In the genomic region with DNA sequence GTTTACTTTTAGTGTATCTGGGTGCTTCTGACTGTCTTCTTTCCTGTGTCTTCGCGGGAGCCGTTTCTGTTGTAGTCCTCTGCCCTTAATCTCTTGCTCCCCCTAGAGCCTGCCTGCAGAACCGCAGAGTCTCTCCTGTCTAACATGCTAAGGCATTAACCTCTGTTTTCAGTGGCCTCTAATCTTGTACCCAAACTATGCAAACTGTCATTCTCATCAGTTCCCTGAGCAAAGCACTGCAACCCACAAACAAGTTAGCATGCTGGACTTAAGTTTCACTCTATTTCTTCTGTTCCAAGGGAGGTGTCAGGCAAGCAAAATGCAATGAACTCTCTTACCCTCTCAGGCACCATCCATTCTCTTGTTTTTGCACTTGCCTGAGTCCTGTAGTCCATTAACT, we compare ENCODE assay signal across 7 cellular contexts.
DNase-seq lines count a peak whose midpoint lies in the region; ATAC-seq, FAIRE-seq and TF ChIP-seq lines count a peak whose summit lies in the region.

No MANE protein-coding gene starts in this region.

- no peak overlapping the region for H3K27ac ChIP-seq in tibial nerve

- TF ChIP-seq EP300 in tibial nerve (IDR thresholded peaks at IDR 0.05): no peak

- no peaks in the 10 kb centered on the region for H3K27me3 Mint-ChIP-seq in activated T-cell treated with anti-CD3 and anti-CD28 coated beads, Interleukin-2, amount 50 U/mL, for 4 hours (ENCODE audit: low read depth)

- TF ChIP-seq CTCF in HFF-Myc (IDR thresholded peaks at IDR 0.05; ENCODE audit: low read depth, low read length, missing control alignments): peak; percentile 95
- peak in 3 of 5 experiments; percentile 4 to 8 (median 5) for TF ChIP-seq CTCF in tibial nerve (IDR thresholded peaks at IDR 0.05)

- TF ChIP-seq POLR2A in GM12892 (IDR thresholded peaks at IDR 0.05; ENCODE audit: low read depth, low read length): no peak
- TF ChIP-seq POLR2A in tibial nerve (IDR thresholded peaks at IDR 0.05): no peak

- no peaks in the 10 kb centered on the region for H3K27me3 ChIP-seq in tibial nerve

- H3K4me1 ChIP-seq in tibial nerve: no peaks in the 10 kb centered on the region

- H3K9me3 ChIP-seq in tibial nerve: peaks cover 0 to 28% (median 0%) of the 10 kb centered on the region in 4 donors

- WGBS in tibial nerve, 2 donors: 29 to 36% methylated on average over 4 of the region's 4 CpGs

- no peak overlapping the region for H3K4me3 Mint-ChIP-seq in activated T-cell treated with anti-CD3 and anti-CD28 coated beads, Interleukin-2, amount 50 U/mL, for 4 hours

- DNase-seq in GM12892 (ENCODE audit: insufficient read length): peak; percentile 2
- peak; percentile 20 for DNase-seq in HFF-Myc (ENCODE audit: extremely low read depth, low read depth)
- peak; percentile 44 to 50 for DNase-seq in NOMO-1 (lab: John Stamatoyannopoulos, UW; ENCODE audit: unreplicated experiment in 2 of 2)
- DNase-seq in tibial nerve (ENCODE audit: low spot score in 2 of 2): no peak
- DNase-seq in activated T-cell treated with anti-CD3 and anti-CD28 coated beads, Interleukin-2, amount 50 U/mL, for 4 hours: no peak

- H3K36me3 ChIP-seq in tibial nerve: no peaks in the 10 kb centered on the region

- H3K9me3 Mint-ChIP-seq in activated T-cell treated with anti-CD3 and anti-CD28 coated beads, Interleukin-2, amount 50 U/mL, for 4 hours: peaks cover 30% of the 10 kb centered on the region

- ATAC-seq in esophagus mucosa (peak; percentile 67), HG02973 (IDR thresholded peaks at IDR 0.05; ENCODE audit: unreplicated experiment) (no peak)
- no peak for ATAC-seq in activated T-cell treated with anti-CD3 and anti-CD28 coated beads, Interleukin-2, amount 50 U/mL, for 4 hours

- H3K4me3 ChIP-seq in HFF-Myc (replicated peaks; ENCODE audit: low read depth, low read length) (no peak overlapping the region), tibial nerve (no peak overlapping the region)

- no peaks in the 10 kb centered on the region for H3K4me1 Mint-ChIP-seq in activated T-cell treated with anti-CD3 and anti-CD28 coated beads, Interleukin-2, amount 50 U/mL, for 4 hours (ENCODE audit: low read depth)

- FAIRE-seq in GM12892 (lab: Jason Lieb, UNC): peak; percentile 70

- H3K36me3 Mint-ChIP-seq in activated T-cell treated with anti-CD3 and anti-CD28 coated beads, Interleukin-2, amount 50 U/mL, for 4 hours (ENCODE audit: insufficient read depth): peaks cover 14% of the 10 kb centered on the region

Comparison
In these comparisons a context has a peak if more than half of its experiments do, and no peak if none do; other contexts are left out.
1. DNase-seq: peak in GM12892 (single experiment), HFF-Myc (single experiment) and NOMO-1 (2 of 2); none in tibial nerve (0 of 2) and activated T-cell treated with anti-CD3 and anti-CD28 coated beads, Interleukin-2, amount 50 U/mL, for 4 hours (single experiment).